In genomic region chr1:9715536-9716226, GRCh38 we compare ENCODE assay signal across 11 cellular contexts.
DNase-seq lines count a peak whose midpoint lies in the region; ATAC-seq lines count a peak whose summit lies in the region.
"Had no signal": no experiment of that assay in that cellular context is flagged by ENCODE, and none has a peak within 500 bp of the region (broad histone marks: within the 10 kb centered on the region; RNA-seq: fewer than 3 reads in every experiment).

No MANE protein-coding gene starts in this region.

- POLR2A ChIA-PET in T-cell (lab: Charles Lee): interaction anchor here (0.5 to 0.7 kb wide), 5 partner anchors 24 to 714 kb away, joined by 3 to 4 read pairs (median 3); no protein-coding TSS in a partner anchor

- CTCF ChIA-PET in T-cell (lab: Charles Lee): interaction anchor here (0.6 to 1.5 kb wide), 4 partner anchors 9 to 89 kb away, joined by 3 to 6 read pairs (median 3); no protein-coding TSS in a partner anchor

- peak; percentile 20 to 40 (median 28) for ATAC-seq in T-cell (replicated peaks in 1 of 4)
- ATAC-seq in central memory CD8-positive, alpha-beta T cell (replicated peaks; ENCODE audit: extremely low read depth, poor library complexity, severe bottlenecking): peak; percentile 45
- ATAC-seq: right cardiac atrium had no signal

- no peaks in the 10 kb centered on the region for H3K9me3 Mint-ChIP-seq in T-cell
- no peaks in the 10 kb centered on the region for H3K9me3 Mint-ChIP-seq in central memory CD8-positive, alpha-beta T cell

- H3K4me1 Mint-ChIP-seq in T-cell: peaks cover 61 to 79% (median 79%) of the 10 kb centered on the region in 3 donors
- peaks cover 36% of the 10 kb centered on the region for H3K4me1 Mint-ChIP-seq in central memory CD8-positive, alpha-beta T cell

- H3K27ac Mint-ChIP-seq in T-cell: peak overlapping the region; percentile 100
- H3K27ac Mint-ChIP-seq in central memory CD8-positive, alpha-beta T cell (ENCODE audit: low read depth): peak overlapping the region; percentile 95

- DNase-seq in T-cell (peak in 32 of 34 experiments; percentile 48 to 77 (median 64)), NCI-H2107 treated with DMSO at 0.1 percent for 48 hours (lab: John Stamatoyannopoulos, UW; ENCODE audit: unreplicated experiment) (no peak), SHP77 treated with DMSO at 0.1 percent for 48 hours (lab: John Stamatoyannopoulos, UW) (no peak), NCI-H774 (lab: John Stamatoyannopoulos, UW) (no peak)
- DNase-seq in activated CD8-positive, alpha-beta memory T cell treated with anti-CD3 and anti-CD28 coated beads, Interleukin-2, amount 50 U/mL, for 1 hour (ENCODE audit: extremely low read depth): peak; percentile 55
- DNase-seq in central memory CD8-positive, alpha-beta T cell (ENCODE audit: low spot score in 2 of 2): peak in 1 of 2 donors; percentile 56
- DNase-seq in stimulated activated naive CD4-positive, alpha-beta T cell (lab: John Stamatoyannopoulos, UW): peak; percentile 39 to 73 (median 53)
- DNase-seq: DMS 273 treated with DMSO at 0.1 percent for 48 hours, erythroblast, NCI-H226 had no signal

- peak overlapping the region; percentile 84 to 95 (median 94) for H3K4me3 Mint-ChIP-seq in T-cell
- peak overlapping the region; percentile 83 for H3K4me3 Mint-ChIP-seq in central memory CD8-positive, alpha-beta T cell

- H3K27me3 Mint-ChIP-seq in T-cell: no peaks in the 10 kb centered on the region
- no peaks in the 10 kb centered on the region for H3K27me3 Mint-ChIP-seq in central memory CD8-positive, alpha-beta T cell

- peaks cover 34% of the 10 kb centered on the region for H3K36me3 Mint-ChIP-seq in T-cell
- H3K36me3 Mint-ChIP-seq in central memory CD8-positive, alpha-beta T cell (ENCODE audit: insufficient read depth): peaks cover 81% of the 10 kb centered on the region

Comparison
In these comparisons a context has a peak if more than half of its experiments do, and no peak if none do; other contexts are left out.
1. DNase-seq: peak in T-cell (32 of 34), activated CD8-positive, alpha-beta memory T cell treated with anti-CD3 and anti-CD28 coated beads, Interleukin-2, amount 50 U/mL, for 1 hour (single experiment) and stimulated activated naive CD4-positive, alpha-beta T cell (6 of 6); none in NCI-H2107 treated with DMSO at 0.1 percent for 48 hours (single experiment), SHP77 treated with DMSO at 0.1 percent for 48 hours (single experiment) and NCI-H774 (single experiment).